ENCODE assay signal across 8 cellular contexts in the genomic region with DNA sequence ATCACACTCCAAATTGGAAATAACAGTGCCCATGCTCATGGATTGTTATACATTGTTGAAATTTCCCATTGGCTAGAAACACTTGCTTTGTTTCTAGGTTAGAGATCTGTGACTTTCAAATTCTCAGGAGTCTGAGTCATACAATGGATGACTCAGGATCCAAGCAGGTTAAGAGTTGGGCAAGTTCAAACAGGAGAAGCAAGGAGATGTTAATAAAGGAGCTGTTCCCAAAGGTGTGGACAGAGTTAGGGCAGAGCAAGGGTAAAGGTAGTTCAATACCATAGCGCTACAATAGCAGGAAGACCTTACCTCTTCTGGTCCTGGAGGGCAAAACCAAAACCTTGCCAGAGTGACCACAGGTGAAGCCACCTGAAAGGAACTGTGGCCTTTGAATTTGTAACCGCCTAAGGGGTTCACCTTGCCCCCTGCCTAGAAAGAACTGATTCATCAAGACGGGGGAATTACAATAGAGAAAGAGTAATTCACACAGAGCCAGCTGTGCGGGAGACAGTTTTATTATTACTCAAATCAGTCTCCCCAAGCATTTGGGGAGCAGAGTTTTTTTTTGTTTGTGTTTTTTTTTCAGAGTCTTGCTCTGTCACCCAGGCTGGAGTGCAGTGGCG. TPM values are rescaled to one million over a fixed set of nuclear protein-coding genes. Genes with fewer than 3 reads are reported as not detected.
DNase-seq lines count a peak whose midpoint lies in the region; ATAC-seq, FAIRE-seq and TF ChIP-seq lines count a peak whose summit lies in the region.

No MANE protein-coding gene starts in this region.

- peak overlapping the region; percentile 0 for H3K4me3 Mint-ChIP-seq in activated CD4-positive, alpha-beta T cell treated with anti-CD3 and anti-CD28 coated beads, Interleukin-2, amount 10 ng/mL, durations not matched to agents 24 days and 14 days

- TF ChIP-seq POLR2A in A549 (IDR thresholded peaks at IDR 0.05; ENCODE audit: low read length), result no peak

- POLR2A ChIA-PET in A549 (lab: Yijun Ruan, JAX), result interaction anchor here (0.6 to 4.0 kb wide), 4 partner anchors 16 to 233 kb away, joined by 3 to 29 read pairs (median 4); partner anchors contain the start of gene RESF1

- TF ChIP-seq CTCF in A549 (IDR thresholded peaks at IDR 0.05) (no peak), epithelial cell of proximal tubule (conservative IDR thresholded peaks at IDR 0.05; ENCODE audit: low read depth, low read length) (no peak), retinal pigment epithelial cell (conservative IDR thresholded peaks at IDR 0.05; ENCODE audit: low read depth, low read length) (no peak)

- H3K4me3 ChIP-seq in A549, result 0 out of 3 replicates have a peak overlapping the region, but pooled peaks have one; percentile 6
- H3K4me3 ChIP-seq in epithelial cell of proximal tubule (ENCODE audit: low read depth, low read length), result no peak overlapping the region
- H3K4me3 ChIP-seq in retinal pigment epithelial cell (ENCODE audit: low read length), result no peak overlapping the region

- CTCF ChIA-PET in A549 (lab: Yijun Ruan, JAX), result interaction anchor here (1.2 to 1.6 kb wide), 4 partner anchors 9 to 80 kb away, joined by 4 to 6 read pairs (median 6); no protein-coding TSS in a partner anchor

- TF ChIP-seq EP300 in A549 (IDR thresholded peaks at IDR 0.05), result peak in 1 of 2 experiments; percentile 45; a peak in 2 of 5 replicates

- H3K4me1 ChIP-seq in A549, result peaks cover 33% of the 10 kb centered on the region

- 4% methylated on average over 5 of the region's 5 CpGs for WGBS in A549 (ENCODE audit: missing lambda C conversion rate)

- no peak for TF ChIP-seq RAD21 in A549 (conservative IDR thresholded peaks at IDR 0.05 in 1 of 2, IDR thresholded peaks at IDR 0.05 in 1 of 2)

- no peaks in the 10 kb centered on the region for H3K27me3 Mint-ChIP-seq in activated CD4-positive, alpha-beta T cell treated with anti-CD3 and anti-CD28 coated beads, Interleukin-2, amount 10 ng/mL, durations not matched to agents 24 days and 14 days

- peaks cover 14% of the 10 kb centered on the region for H3K9me3 Mint-ChIP-seq in activated CD4-positive, alpha-beta T cell treated with anti-CD3 and anti-CD28 coated beads, Interleukin-2, amount 10 ng/mL, durations not matched to agents 24 days and 14 days

- intact Hi-C loops in activated CD4-positive, alpha-beta T cell treated with anti-CD3 and anti-CD28 coated beads, Interleukin-2, amount 10 ng/mL, durations not matched to agents 24 days and 14 days (cut with micrococcal nuclease), result loop anchor here (1.0 to 10.0 kb wide), 2 partner anchors 74 to 852 kb away; partner anchors contain the start of gene ETFBKMT

- peaks cover 14% of the 10 kb centered on the region for H3K36me3 Mint-ChIP-seq in activated CD4-positive, alpha-beta T cell treated with anti-CD3 and anti-CD28 coated beads, Interleukin-2, amount 10 ng/mL, durations not matched to agents 24 days and 14 days (ENCODE audit: low read depth)

- DNase-seq in A549 (ENCODE audit: low read depth in 1 of 2, low spot score in 1 of 2) (peak; percentile 82 to 96), HCEC 1CT (peak; percentile 74), epithelial cell of proximal tubule (ENCODE audit: low read depth) (peak; percentile 88), retinal pigment epithelial cell (ENCODE audit: low read depth) (peak; percentile 85), NCI-H1105 (lab: John Stamatoyannopoulos, UW) (no peak), frontal cortex (ENCODE audit: low spot score in 2 of 2) (no peak)
- DNase-seq in activated CD4-positive, alpha-beta T cell treated with anti-CD3 and anti-CD28 coated beads, Interleukin-2, amount 10 ng/mL, durations not matched to agents 24 days and 14 days, result peak; percentile 75

- peak; percentile 78 for FAIRE-seq in A549 (lab: Jason Lieb, UNC)
- FAIRE-seq in frontal cortex (lab: Jason Lieb, UNC), result no peak

- peak overlapping the region; percentile 78 to 93 for H3K27ac ChIP-seq in A549

- ATAC-seq in A549 (peak; percentile 57), HG03175 (IDR thresholded peaks at IDR 0.05; ENCODE audit: unreplicated experiment) (no peak)

- H3K27ac Mint-ChIP-seq in activated CD4-positive, alpha-beta T cell treated with anti-CD3 and anti-CD28 coated beads, Interleukin-2, amount 10 ng/mL, durations not matched to agents 24 days and 14 days, result peak overlapping the region; percentile 78

- H3K9me3 ChIP-seq in A549, result peaks cover 6% of the 10 kb centered on the region; the same call in 2 of the 3 replicates

- peaks cover 50% of the 10 kb centered on the region for H3K4me1 Mint-ChIP-seq in activated CD4-positive, alpha-beta T cell treated with anti-CD3 and anti-CD28 coated beads, Interleukin-2, amount 10 ng/mL, durations not matched to agents 24 days and 14 days

- H3K4me2 ChIP-seq in A549, result peak overlapping the region; percentile 63

TF ChIP-seq in A549, 52 proteins besides CTCF, POLR2A, EP300 and RAD21 (continues in another document):
- peak; percentile 74 for TF ChIP-seq NFE2L2 (conservative IDR thresholded peaks at IDR 0.05; ENCODE audit: low read length)
- TF ChIP-seq HOXA7 (CRISPR knock-in tag; IDR thresholded peaks at IDR 0.05), result no peak
- peak; percentile 55; the same call in 1 of the 2 replicates for TF ChIP-seq ZNF302 (CRISPR knock-in tag; IDR thresholded peaks at IDR 0.05)
- TF ChIP-seq RCOR1 (IDR thresholded peaks at IDR 0.05; ENCODE audit: low read depth, low read length), result no peak
- TF ChIP-seq TFCP2L1 (CRISPR knock-in tag; IDR thresholded peaks at IDR 0.05), result no peak
- TF ChIP-seq FOSL2 (IDR thresholded peaks at IDR 0.05), result peak; percentile 98
- TF ChIP-seq FOSL2 (CRISPR knock-in tag; IDR thresholded peaks at IDR 0.05), result peak; percentile 100
- 0 out of 2 replicates have a peak, but pooled peaks have one; percentile 42 for TF ChIP-seq FOSB (CRISPR knock-in tag; IDR thresholded peaks at IDR 0.05)
- TF ChIP-seq HDAC2 (IDR thresholded peaks at IDR 0.05), result no peak
- TF ChIP-seq TP53 (CRISPR knock-in tag; IDR thresholded peaks at IDR 0.05), result no peak; the same call in 1 of the 2 replicates
- no peak for TF ChIP-seq EHMT2 (IDR thresholded peaks at IDR 0.05; ENCODE audit: low read depth)
- TF ChIP-seq CBX2 (IDR thresholded peaks at IDR 0.05; ENCODE audit: borderline replicate concordance, low read depth), result no peak
- TF ChIP-seq MYC (IDR thresholded peaks at IDR 0.05; ENCODE audit: borderline replicate concordance, low read length), result 0 out of 2 replicates have a peak, but pooled peaks have one; percentile 33
- peak; percentile 57 to 90 for TF ChIP-seq CEBPB (IDR thresholded peaks at IDR 0.05)
- TF ChIP-seq MAFK (IDR thresholded peaks at IDR 0.05; ENCODE audit: partially characterized antibody), result peak; percentile 84
- no peak for TF ChIP-seq ZC3H11A (IDR thresholded peaks at IDR 0.05)
- TF ChIP-seq ZSCAN20 (CRISPR knock-in tag; IDR thresholded peaks at IDR 0.05), result no peak
- TF ChIP-seq CHD2 (IDR thresholded peaks at IDR 0.05; ENCODE audit: low read length, partially characterized antibody), result no peak
- TF ChIP-seq CBX8 (IDR thresholded peaks at IDR 0.05), result no peak
- no peak for TF ChIP-seq CHD4 (IDR thresholded peaks at IDR 0.05; ENCODE audit: borderline replicate concordance)
- no peak for TF ChIP-seq SMC3 (IDR thresholded peaks at IDR 0.05)
- TF ChIP-seq JUN (IDR thresholded peaks at IDR 0.05), result peak; percentile 40 to 47; a peak in 3 of 5 replicates
- no peak for TF ChIP-seq NPAS2 (CRISPR knock-in tag; IDR thresholded peaks at IDR 0.05; ENCODE audit: borderline replicate concordance)
- no peak for TF ChIP-seq KDM5A (IDR thresholded peaks at IDR 0.05)
- TF ChIP-seq NR3C1 (IDR thresholded peaks at IDR 0.05), result no peak
- TF ChIP-seq GATA3 (IDR thresholded peaks at IDR 0.05; ENCODE audit: borderline replicate concordance), result peak; percentile 66; the same call in 1 of the 2 replicates
- no peak for TF ChIP-seq ESRRA (IDR thresholded peaks at IDR 0.05; ENCODE audit: borderline replicate concordance, low read length)
- TF ChIP-seq, protein P1, sequence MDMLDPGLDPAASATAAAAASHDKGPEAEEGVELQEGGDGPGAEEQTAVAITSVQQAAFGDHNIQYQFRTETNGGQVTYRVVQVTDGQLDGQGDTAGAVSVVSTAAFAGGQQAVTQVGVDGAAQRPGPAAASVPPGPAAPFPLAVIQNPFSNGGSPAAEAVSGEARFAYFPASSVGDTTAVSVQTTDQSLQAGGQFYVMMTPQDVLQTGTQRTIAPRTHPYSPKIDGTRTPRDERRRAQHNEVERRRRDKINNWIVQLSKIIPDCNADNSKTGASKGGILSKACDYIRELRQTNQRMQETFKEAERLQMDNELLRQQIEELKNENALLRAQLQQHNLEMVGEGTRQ (IDR thresholded peaks at IDR 0.05), result no peak
- no peak for TF ChIP-seq PBX3 (IDR thresholded peaks at IDR 0.05)
- TF ChIP-seq RFX5 (IDR thresholded peaks at IDR 0.05), result peak; percentile 47; the same call in 1 of the 2 replicates
- TF ChIP-seq ZFP36 (IDR thresholded peaks at IDR 0.05; ENCODE audit: borderline replicate concordance, partially characterized antibody), result no peak
- no peak for TF ChIP-seq BHLHE40 (IDR thresholded peaks at IDR 0.05; ENCODE audit: low read depth, low read length)
- TF ChIP-seq RARB (CRISPR knock-in tag; IDR thresholded peaks at IDR 0.05), result no peak

RNA-seq across cellular contexts. Expression of gene AMN1, which starts 4.2 kb away (rescaled TPM):
- polyA plus RNA-seq in A549 (2011; rRNA removed) (50.9 and 53.3 TPM in 2 replicates), A549 (2017; fragmentation: RNase III; extraction: RNeasy Plus Mini Kit Qiagen cat#74134 plus additional on column Dnase treatment) (14.8 to 20.0 TPM (median 18.5 TPM) in 3 replicates)
- polyA plus RNA-seq in A549 (2012; cell fraction: cytosol; rRNA removed), result 10.5 and 10.9 TPM in 2 replicates
- 3.2 and 5.9 TPM in 2 replicates for polyA plus RNA-seq in A549 (2012; cell fraction: nucleus; rRNA removed)
- 11.2 and 15.8 TPM in 2 replicates for polyA minus RNA-seq in A549 (2011; rRNA and poly(A)+ RNA removed)
- 2.3 and 2.4 TPM in 2 replicates for total RNA-seq in activated CD4-positive, alpha-beta T cell treated with anti-CD3 and anti-CD28 coated beads, Interleukin-2, amount 10 ng/mL, durations not matched to agents 24 days and 14 days
- total RNA-seq in epithelial cell of proximal tubule (9.8 and 13.1 TPM in 2 replicates), frontal cortex (77.0 TPM)

Comparison
In these comparisons a context has a peak if more than half of its experiments do, and no peak if none do; other contexts are left out.
1. DNase-seq: peak in A549 (2 of 2), HCEC 1CT (single experiment), activated CD4-positive, alpha-beta T cell treated with anti-CD3 and anti-CD28 coated beads, Interleukin-2, amount 10 ng/mL, durations not matched to agents 24 days and 14 days (single experiment), epithelial cell of proximal tubule (single experiment) and retinal pigment epithelial cell (single experiment); none in NCI-H1105 (single experiment) and frontal cortex (0 of 2).